Comparison of ENCODE assay signal across 1 cellular context in the genomic region with DNA sequence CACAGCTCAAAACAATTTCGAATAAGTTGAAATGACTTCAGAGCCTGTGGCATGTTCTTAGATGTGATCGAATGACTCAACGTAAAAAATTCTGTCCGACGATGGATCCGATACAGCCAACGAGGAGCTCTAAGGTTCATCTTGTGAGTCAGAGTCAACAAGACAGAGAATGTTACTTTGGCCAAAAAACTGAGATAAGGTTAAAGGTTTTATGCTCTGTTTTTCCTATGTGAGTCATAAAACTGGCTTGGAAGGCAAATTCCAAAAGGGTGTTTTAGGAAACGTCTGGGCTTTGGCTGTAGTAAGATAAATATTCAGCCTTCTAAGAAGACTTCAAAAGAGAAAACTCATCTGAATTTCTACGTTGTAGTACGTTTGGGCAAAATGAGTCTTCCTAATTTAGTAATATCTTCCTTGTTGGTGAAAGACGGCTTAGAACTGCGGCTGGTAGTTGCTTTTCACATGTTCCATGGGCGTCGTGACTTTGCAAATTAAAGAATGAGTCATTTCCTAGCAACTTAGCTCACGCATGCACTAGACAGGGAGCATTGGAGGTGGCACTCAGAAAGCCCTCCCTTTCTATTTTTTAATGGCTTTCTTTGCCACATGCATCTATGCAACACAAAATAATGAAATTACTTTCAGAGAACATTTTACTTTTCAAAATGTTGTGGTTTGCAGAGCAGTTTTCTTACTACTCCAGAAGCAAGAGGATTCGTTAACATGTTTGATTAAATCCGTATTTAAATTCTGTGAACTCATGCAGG.
TF ChIP-seq lines count a peak whose summit lies in the region.

No MANE protein-coding gene starts in this region.

TF ChIP-seq in HCT116, 20 proteins besides CTCF, POLR2A, EP300 and RAD21 (continued from another document):
- TF ChIP-seq, protein P1, sequence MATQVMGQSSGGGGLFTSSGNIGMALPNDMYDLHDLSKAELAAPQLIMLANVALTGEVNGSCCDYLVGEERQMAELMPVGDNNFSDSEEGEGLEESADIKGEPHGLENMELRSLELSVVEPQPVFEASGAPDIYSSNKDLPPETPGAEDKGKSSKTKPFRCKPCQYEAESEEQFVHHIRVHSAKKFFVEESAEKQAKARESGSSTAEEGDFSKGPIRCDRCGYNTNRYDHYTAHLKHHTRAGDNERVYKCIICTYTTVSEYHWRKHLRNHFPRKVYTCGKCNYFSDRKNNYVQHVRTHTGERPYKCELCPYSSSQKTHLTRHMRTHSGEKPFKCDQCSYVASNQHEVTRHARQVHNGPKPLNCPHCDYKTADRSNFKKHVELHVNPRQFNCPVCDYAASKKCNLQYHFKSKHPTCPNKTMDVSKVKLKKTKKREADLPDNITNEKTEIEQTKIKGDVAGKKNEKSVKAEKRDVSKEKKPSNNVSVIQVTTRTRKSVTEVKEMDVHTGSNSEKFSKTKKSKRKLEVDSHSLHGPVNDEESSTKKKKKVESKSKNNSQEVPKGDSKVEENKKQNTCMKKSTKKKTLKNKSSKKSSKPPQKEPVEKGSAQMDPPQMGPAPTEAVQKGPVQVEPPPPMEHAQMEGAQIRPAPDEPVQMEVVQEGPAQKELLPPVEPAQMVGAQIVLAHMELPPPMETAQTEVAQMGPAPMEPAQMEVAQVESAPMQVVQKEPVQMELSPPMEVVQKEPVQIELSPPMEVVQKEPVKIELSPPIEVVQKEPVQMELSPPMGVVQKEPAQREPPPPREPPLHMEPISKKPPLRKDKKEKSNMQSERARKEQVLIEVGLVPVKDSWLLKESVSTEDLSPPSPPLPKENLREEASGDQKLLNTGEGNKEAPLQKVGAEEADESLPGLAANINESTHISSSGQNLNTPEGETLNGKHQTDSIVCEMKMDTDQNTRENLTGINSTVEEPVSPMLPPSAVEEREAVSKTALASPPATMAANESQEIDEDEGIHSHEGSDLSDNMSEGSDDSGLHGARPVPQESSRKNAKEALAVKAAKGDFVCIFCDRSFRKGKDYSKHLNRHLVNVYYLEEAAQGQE (IDR thresholded peaks at IDR 0.05; ENCODE audit: low read depth): no peak
- TF ChIP-seq SIN3A (IDR thresholded peaks at IDR 0.05; ENCODE audit: low read depth): peak; percentile 92
- no peak; the same call in 1 of the 2 replicates for TF ChIP-seq ELF1 (IDR thresholded peaks at IDR 0.05; ENCODE audit: borderline replicate concordance, low read depth)
- peak; percentile 82; the same call in 1 of the 2 replicates for TF ChIP-seq SRF (IDR thresholded peaks at IDR 0.05; ENCODE audit: low read depth)
- TF ChIP-seq, protein P2, sequence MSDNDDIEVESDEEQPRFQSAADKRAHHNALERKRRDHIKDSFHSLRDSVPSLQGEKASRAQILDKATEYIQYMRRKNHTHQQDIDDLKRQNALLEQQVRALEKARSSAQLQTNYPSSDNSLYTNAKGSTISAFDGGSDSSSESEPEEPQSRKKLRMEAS (IDR thresholded peaks at IDR 0.05): peak; percentile 79
- TF ChIP-seq EZH2phosphoT487 (IDR thresholded peaks at IDR 0.05; ENCODE audit: borderline replicate concordance): no peak
- no peak for TF ChIP-seq ZFX (IDR thresholded peaks at IDR 0.05)
- TF ChIP-seq, protein P3, sequence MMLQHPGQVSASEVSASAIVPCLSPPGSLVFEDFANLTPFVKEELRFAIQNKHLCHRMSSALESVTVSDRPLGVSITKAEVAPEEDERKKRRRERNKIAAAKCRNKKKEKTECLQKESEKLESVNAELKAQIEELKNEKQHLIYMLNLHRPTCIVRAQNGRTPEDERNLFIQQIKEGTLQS (IDR thresholded peaks at IDR 0.05): 0 out of 2 replicates have a peak, but pooled peaks have one; percentile 3
- TF ChIP-seq TCF7L2 (IDR thresholded peaks at IDR 0.05; ENCODE audit: borderline replicate concordance, extremely low read depth, insufficient read depth, insufficient read length): peak; percentile 40
- TF ChIP-seq CEBPB (IDR thresholded peaks at IDR 0.05; ENCODE audit: low read depth): peak; percentile 82
- peak; percentile 5 for TF ChIP-seq YY1 (IDR thresholded peaks at IDR 0.05; ENCODE audit: extremely low read depth, insufficient replicate concordance, low read depth, low read length)
- TF ChIP-seq EZH2 (IDR thresholded peaks at IDR 0.05): no peak
- peak; percentile 62 for TF ChIP-seq POLR2AphosphoS5 (IDR thresholded peaks at IDR 0.05; ENCODE audit: low read depth, low read length)
- peak; percentile 85 for TF ChIP-seq SP1 (IDR thresholded peaks at IDR 0.05; ENCODE audit: low read depth)
- TF ChIP-seq JUND (IDR thresholded peaks at IDR 0.05): peak; percentile 88
- TF ChIP-seq EGR1 (IDR thresholded peaks at IDR 0.05; ENCODE audit: low read depth): no peak
- TF ChIP-seq CBX3 (IDR thresholded peaks at IDR 0.05; ENCODE audit: low read depth): peak; percentile 66
TF ChIP-seq in HCT116: peak in this region for 12.
